Comparison of ENCODE assay signal across 14 cellular contexts in the genomic region with DNA sequence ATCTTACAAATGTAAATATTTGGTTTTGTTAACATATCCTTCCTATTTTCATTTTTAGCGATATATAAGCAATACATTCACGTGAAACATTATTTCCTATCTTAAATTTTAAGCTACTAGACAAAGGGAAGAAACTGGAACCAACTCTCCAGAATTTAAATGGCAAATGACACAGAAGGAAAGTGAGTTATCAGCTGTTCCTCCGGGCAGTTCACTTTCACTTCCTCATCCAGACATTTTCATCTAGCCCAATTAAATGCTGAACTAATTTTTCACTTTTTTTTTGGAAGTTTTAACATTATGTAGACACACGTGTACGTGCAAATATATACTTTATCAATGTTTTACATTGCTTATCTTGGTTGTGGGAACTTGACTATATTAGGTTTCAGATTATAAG. TPM values are rescaled to one million over a fixed set of nuclear protein-coding genes. Genes with fewer than 3 reads are reported as not detected.
DNase-seq lines count a peak whose midpoint lies in the region; ATAC-seq, FAIRE-seq and TF ChIP-seq lines count a peak whose summit lies in the region.
"Had no signal": no experiment of that assay in that cellular context is flagged by ENCODE, and none has a peak within 500 bp of the region (broad histone marks: within the 10 kb centered on the region; RNA-seq: fewer than 3 reads in every experiment).

No MANE protein-coding gene starts in this region.

- H3K79me2 ChIP-seq in GM12878 (ENCODE audit: control insufficient read depth, insufficient read depth, low read length) = no peaks in the 10 kb centered on the region

- no peak for TF ChIP-seq RAD21 in GM12878 (IDR thresholded peaks at IDR 0.05; ENCODE audit: insufficient read depth, low read depth, low read length)

- TF ChIP-seq CTCF in GM12878 (IDR thresholded peaks at IDR 0.05 in 2 of 3, conservative IDR thresholded peaks at IDR 0.05 in 1 of 3; ENCODE audit: control insufficient read depth in 2 of 3, extremely low read depth in 1 of 3, insufficient read depth in 1 of 3, low read depth in 3 of 3, low read length in 3 of 3) = no peak
- no peak for TF ChIP-seq CTCF in heart right ventricle (IDR thresholded peaks at IDR 0.05)
- no peak for TF ChIP-seq CTCF in prostate gland (IDR thresholded peaks at IDR 0.05)

- H3K4me1 ChIP-seq in GM12878 (ENCODE audit: control insufficient read depth, insufficient read depth, low read length) (no peaks in the 10 kb centered on the region), heart right ventricle (no peaks in the 10 kb centered on the region), prostate gland (replicated peaks) (no peaks in the 10 kb centered on the region)

- peak; percentile 77 for FAIRE-seq in GM12878 (lab: Jason Lieb, UNC)
- FAIRE-seq: H54 had no signal

- TF ChIP-seq EP300 in GM12878 (IDR thresholded peaks at IDR 0.05; ENCODE audit: borderline replicate concordance in 1 of 2, control insufficient read depth in 1 of 2, low read depth in 2 of 2, low read length in 2 of 2) = peak in 1 of 2 experiments; percentile 88; a peak in 2 of 4 replicates

- SMC1A ChIA-PET in GM12878 (lab: Charles Lee; ENCODE audit: uncharacterized antibody, unreplicated experiment) = interaction anchor here (1.1 to 2.6 kb wide), 6 partner anchors 9 to 34 kb away, joined by 4 to 14 read pairs (median 6); no protein-coding TSS in a partner anchor

- DNase-seq in GM12878 (ENCODE audit: low read depth, low spot score) (no peak), heart right ventricle (no peak), prostate gland (ENCODE audit: low spot score) (no peak)
- DNase-seq in activated CD4-positive, alpha-beta memory T cell treated with anti-CD3 and anti-CD28 coated beads for 36 hours = no peak
- no peak for DNase-seq in natural killer cell treated with Interleukin-12 subunit alpha and Interleukin-12 subunit beta and Interleukin-15 and Interleukin-18, amount 100 ng/mL, for 72 hours (ENCODE audit: low spot score)
- DNase-seq: activated CD4-positive, alpha-beta T cell treated with anti-CD3 and anti-CD28 coated beads for 1 hour; activated naive CD8-positive, alpha-beta T cell treated with anti-CD3 and anti-CD28 coated beads, Interleukin-2, amount 50 U/mL, for 24 hours; NCI-H1048 had no signal

- H3K4me3 ChIP-seq in GM12878 (no peak overlapping the region), heart right ventricle (no peak overlapping the region), prostate gland (no peak overlapping the region)

- in situ Hi-C loops in GM12878 (cut with MboI) = no loop called here

- ATAC-seq in GM18517 (IDR thresholded peaks at IDR 0.05; ENCODE audit: unreplicated experiment) (peak; percentile 84), GM21576 (IDR thresholded peaks at IDR 0.05; ENCODE audit: unreplicated experiment) (peak; percentile 91), HG03378 (IDR thresholded peaks at IDR 0.05; ENCODE audit: unreplicated experiment) (peak; percentile 91), GM12878 (peak; percentile 92), heart right ventricle (no peak)
- no peak for ATAC-seq in natural killer cell treated with Interleukin-12 subunit alpha and Interleukin-12 subunit beta and Interleukin-15 and Interleukin-18, amount 100 ng/mL, for 72 hours
- ATAC-seq: activated naive CD8-positive, alpha-beta T cell treated with anti-CD3 and anti-CD28 coated beads, Interleukin-2, amount 50 U/mL, for 24 hours had no signal

- H3K27ac ChIP-seq in GM12878 (ENCODE audit: control insufficient read depth, insufficient read depth) = no peak overlapping the region
- H3K27ac ChIP-seq in heart right ventricle = no peak overlapping the region
- H3K27ac ChIP-seq in prostate gland = no peak overlapping the region
- H3K27ac ChIP-seq: neutrophil had no signal

- CTCF ChIA-PET in GM12878 (lab: Yijun Ruan, JAX) = interaction anchor here (0.9 to 1.8 kb wide), 5 partner anchors 12 to 40 kb away, joined by 3 to 15 read pairs (median 5); no protein-coding TSS in a partner anchor
- CTCF ChIA-PET in activated CD4-positive, alpha-beta memory T cell treated with anti-CD3 and anti-CD28 coated beads for 36 hours (lab: Charles Lee) = interaction anchor here (0.5 kb wide), 1 partner anchor 582 kb away, joined by 3 read pairs; no protein-coding TSS in a partner anchor

- no peaks in the 10 kb centered on the region for H3K9me3 ChIP-seq in GM12878 (replicated peaks; ENCODE audit: control insufficient read depth, insufficient read depth, low read length)
- H3K9me3 ChIP-seq in heart right ventricle = no peaks in the 10 kb centered on the region
- no peaks in the 10 kb centered on the region for H3K9me3 ChIP-seq in prostate gland
- H3K9me3 ChIP-seq: neutrophil had no signal

- H3K36me3 ChIP-seq in GM12878 (ENCODE audit: control insufficient read depth in 2 of 2, insufficient read depth in 2 of 2, low read length in 1 of 2) (no peaks in the 10 kb centered on the region), heart right ventricle (no peaks in the 10 kb centered on the region), prostate gland (no peaks in the 10 kb centered on the region)
- H3K36me3 ChIP-seq: neutrophil had no signal

- H3K4me1 Mint-ChIP-seq in activated CD4-positive, alpha-beta memory T cell treated with anti-CD3 and anti-CD28 coated beads for 36 hours (ENCODE audit: low read depth) = peaks cover 2% of the 10 kb centered on the region
- no peaks in the 10 kb centered on the region for H3K4me1 Mint-ChIP-seq in natural killer cell treated with Interleukin-12 subunit alpha and Interleukin-12 subunit beta and Interleukin-15 and Interleukin-18, amount 100 ng/mL, for 72 hours (ENCODE audit: low read depth in 2 of 2)

- H3K9me3 Mint-ChIP-seq in activated CD4-positive, alpha-beta memory T cell treated with anti-CD3 and anti-CD28 coated beads for 36 hours = no peaks in the 10 kb centered on the region
- no peaks in the 10 kb centered on the region for H3K9me3 Mint-ChIP-seq in natural killer cell treated with Interleukin-12 subunit alpha and Interleukin-12 subunit beta and Interleukin-15 and Interleukin-18, amount 100 ng/mL, for 72 hours
- H3K9me3 Mint-ChIP-seq: activated naive CD8-positive, alpha-beta T cell treated with anti-CD3 and anti-CD28 coated beads, Interleukin-2, amount 50 U/mL, for 24 hours had no signal

- no peaks in the 10 kb centered on the region for H4K20me1 ChIP-seq in GM12878 (ENCODE audit: control insufficient read depth, insufficient read depth)

- H3K36me3 Mint-ChIP-seq in activated CD4-positive, alpha-beta memory T cell treated with anti-CD3 and anti-CD28 coated beads for 36 hours = no peaks in the 10 kb centered on the region
- no peaks in the 10 kb centered on the region for H3K36me3 Mint-ChIP-seq in natural killer cell treated with Interleukin-12 subunit alpha and Interleukin-12 subunit beta and Interleukin-15 and Interleukin-18, amount 100 ng/mL, for 72 hours

- peaks cover 20% of the 10 kb centered on the region for H3K27me3 Mint-ChIP-seq in activated CD4-positive, alpha-beta memory T cell treated with anti-CD3 and anti-CD28 coated beads for 36 hours
- H3K27me3 Mint-ChIP-seq in natural killer cell treated with Interleukin-12 subunit alpha and Interleukin-12 subunit beta and Interleukin-15 and Interleukin-18, amount 100 ng/mL, for 72 hours = peaks cover 2 to 14% of the 10 kb centered on the region in 2 donors

- WGBS in GM12878 (ENCODE audit: insufficient coverage, insufficient replicate concordance, low lambda C conversion rate, missing lambda C conversion rate) = 1% methylated on average over 5 of the region's 5 CpGs
- 31 to 35% methylated on average over 5 of the region's 5 CpGs for WGBS in heart right ventricle, 2 donors
- 27% methylated on average over 5 of the region's 5 CpGs for WGBS in prostate gland

- no TSS peak for BruUV-seq in GM12878 (replicated peaks; lab: Mats Ljungman, UMichigan)

- peak overlapping the region; percentile 41; the same call in 1 of the 2 replicates for H3K4me2 ChIP-seq in GM12878 (ENCODE audit: control insufficient read depth, insufficient read depth)

- H3K27me3 ChIP-seq in GM12878 (replicated peaks in 1 of 2; ENCODE audit: control insufficient read depth in 2 of 2, insufficient read depth in 2 of 2, low read length in 1 of 2) (no peaks in the 10 kb centered on the region), heart right ventricle (no peaks in the 10 kb centered on the region), prostate gland (replicated peaks; ENCODE audit: insufficient read depth) (no peaks in the 10 kb centered on the region)
- H3K27me3 ChIP-seq: neutrophil had no signal

- no peak overlapping the region for H3K9ac ChIP-seq in GM12878 (ENCODE audit: control insufficient read depth, insufficient read depth, low read length)

- no peak overlapping the region for H3K27ac Mint-ChIP-seq in activated CD4-positive, alpha-beta memory T cell treated with anti-CD3 and anti-CD28 coated beads for 36 hours
- H3K27ac Mint-ChIP-seq in natural killer cell treated with Interleukin-12 subunit alpha and Interleukin-12 subunit beta and Interleukin-15 and Interleukin-18, amount 100 ng/mL, for 72 hours = no peak overlapping the region
- H3K27ac Mint-ChIP-seq: activated naive CD8-positive, alpha-beta T cell treated with anti-CD3 and anti-CD28 coated beads, Interleukin-2, amount 50 U/mL, for 24 hours had no signal

- intact Hi-C loops in GM12878 (cut with micrococcal nuclease; ENCODE audit: unreplicated experiment) = no loop called here
- intact Hi-C loops in activated CD4-positive, alpha-beta memory T cell treated with anti-CD3 and anti-CD28 coated beads for 36 hours (cut with micrococcal nuclease) = no loop called here
- intact Hi-C loops in heart right ventricle (cut with DNase I) = no loop called here
- intact Hi-C loops in prostate gland (cut with DNase I) = no loop called here

- no peak for TF ChIP-seq POLR2A in GM12878 (IDR thresholded peaks at IDR 0.05; ENCODE audit: low read depth, low read length)
- TF ChIP-seq POLR2A in prostate gland (IDR thresholded peaks at IDR 0.05) = no peak

- H2AFZ ChIP-seq in GM12878 (ENCODE audit: control insufficient read depth, low read depth, low read length) = no peak overlapping the region

- POLR2A ChIA-PET in GM12878 (lab: Charles Lee) = interaction anchor here (2.4 kb wide), 1 partner anchor 12 kb away, joined by 6 read pairs; no protein-coding TSS in a partner anchor
- POLR2A ChIA-PET in activated CD4-positive, alpha-beta memory T cell treated with anti-CD3 and anti-CD28 coated beads for 36 hours (lab: Charles Lee) = no interaction called here

- RAD21 ChIA-PET in GM12878 (lab: Charles Lee; ENCODE audit: unreplicated experiment) = interaction anchor here (0.7 to 2.3 kb wide), 5 partner anchors 12 to 35 kb away, joined by 3 to 9 read pairs (median 3); no protein-coding TSS in a partner anchor

- no peak overlapping the region for H3K4me3 Mint-ChIP-seq in activated CD4-positive, alpha-beta memory T cell treated with anti-CD3 and anti-CD28 coated beads for 36 hours
- H3K4me3 Mint-ChIP-seq in natural killer cell treated with Interleukin-12 subunit alpha and Interleukin-12 subunit beta and Interleukin-15 and Interleukin-18, amount 100 ng/mL, for 72 hours = no peak overlapping the region
- H3K4me3 Mint-ChIP-seq: activated naive CD8-positive, alpha-beta T cell treated with anti-CD3 and anti-CD28 coated beads, Interleukin-2, amount 50 U/mL, for 24 hours had no signal

RNA-seq across cellular contexts. Expression of a gene that starts 58.6 kb away (rescaled TPM):
- 0.15 TPM in 1 of 2 replicates, not detected in the other for total RNA-seq in GM12878 (2013; cell fraction: nucleolus; rRNA removed)
- total RNA-seq in GM12878 (2014; rRNA removed) (not detected in 2 replicates), GM12878 (2014; rRNA removed; fragmentation: Illumina TruSeq; extraction: Trizol) (not detected in 2 replicates), GM12878 (2021) (not detected in 2 replicates), heart right ventricle (not detected), prostate gland (1 to 10 TPM in 1 of 2 donors, not detected in 1; 6.6 TPM)
- not detected for polyA plus RNA-seq in GM12878 (2011; ENCODE audit: low read depth)
- polyA plus RNA-seq in GM12878 (2011; rRNA removed) (0.18 and 0.26 TPM in 2 replicates), GM12878 (2014; fragmentation: Illumina TruSeq; extraction: Trizol) (not detected in 2 replicates), GM12878 (2014; fragmentation: Nextera tagmentation; extraction: Ambion mirVana) (not detected), GM12878 (2014; rRNA removed) (not detected in 2 replicates), GM12878 (2016; fragmentation: Nextera tagmentation; extraction: Ambion mirVana) (not detected), heart right ventricle (not detected)
- 0.04 and 0.05 TPM in 2 replicates for polyA plus RNA-seq in GM12878 (2011; cell fraction: cytosol; rRNA removed)
- polyA plus RNA-seq in GM12878 (2011; cell fraction: nucleus; rRNA removed) = 0.07 and 0.12 TPM in 2 replicates
- polyA plus RNA-seq in GM12878 (2012) = not detected in 2 replicates
- polyA minus RNA-seq in GM12878 (2011; rRNA and poly(A)+ RNA removed) = 0.15 TPM in 1 of 2 replicates, not detected in the other
- polyA minus RNA-seq in GM12878 (2011; cell fraction: cytosol; rRNA and poly(A)+ RNA removed) = not detected in 2 replicates
- 0.12 TPM in 1 of 2 replicates, not detected in the other for polyA minus RNA-seq in GM12878 (2011; cell fraction: nucleus; rRNA and poly(A)+ RNA removed)
- not detected for total RNA-seq in activated CD4-positive, alpha-beta memory T cell treated with anti-CD3 and anti-CD28 coated beads for 36 hours
- not detected for total RNA-seq in natural killer cell treated with Interleukin-12 subunit alpha and Interleukin-12 subunit beta and Interleukin-15 and Interleukin-18, amount 100 ng/mL, for 72 hours
- total RNA-seq: ureter had no signal

Comparison
In these comparisons a context has a peak if more than half of its experiments do, and no peak if none do; other contexts are left out.
1. ATAC-seq: peak in GM18517 (single experiment), GM21576 (single experiment), HG03378 (single experiment) and GM12878 (single experiment); none in heart right ventricle (0 of 8) and natural killer cell treated with Interleukin-12 subunit alpha and Interleukin-12 subunit beta and Interleukin-15 and Interleukin-18, amount 100 ng/mL, for 72 hours (0 of 2).